17 cellular contexts compared by ENCODE assay signal in the genomic region with DNA sequence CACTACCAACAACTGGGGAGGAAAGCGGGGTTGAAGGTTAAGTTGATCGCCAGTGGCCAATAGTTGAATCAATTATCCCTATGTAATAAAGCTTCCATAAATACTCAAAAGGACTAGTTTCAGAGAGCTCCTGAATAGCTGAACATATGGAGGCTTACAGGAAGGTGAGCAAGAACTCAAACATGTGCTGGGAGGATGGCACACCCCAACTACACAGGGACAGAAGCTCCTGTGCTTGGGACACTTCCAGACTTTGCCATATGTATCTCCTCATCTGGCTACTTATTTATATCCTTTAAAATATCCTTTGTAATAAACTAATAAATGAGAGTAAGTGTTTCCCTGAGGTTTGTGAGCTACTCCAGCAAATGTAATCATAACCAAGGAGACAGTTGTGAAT.
DNase-seq lines count a peak whose midpoint lies in the region; ATAC-seq lines count a peak whose summit lies in the region.
"Had no signal": no experiment of that assay in that cellular context is flagged by ENCODE, and none has a peak within 500 bp of the region (broad histone marks: within the 10 kb centered on the region; RNA-seq: fewer than 3 reads in every experiment).

No MANE protein-coding gene starts in this region.

- no peaks in the 10 kb centered on the region for H3K27me3 Mint-ChIP-seq in natural killer cell treated with Interleukin-12 subunit alpha and Interleukin-12 subunit beta and Interleukin-15 and Interleukin-18, amount 100 ng/mL, for 72 hours
- H3K27me3 Mint-ChIP-seq: CD8-positive, alpha-beta memory T cell had no signal

- H3K36me3 Mint-ChIP-seq in natural killer cell treated with Interleukin-12 subunit alpha and Interleukin-12 subunit beta and Interleukin-15 and Interleukin-18, amount 100 ng/mL, for 72 hours = no peaks in the 10 kb centered on the region
- H3K36me3 Mint-ChIP-seq: CD8-positive, alpha-beta memory T cell had no signal

- in situ Hi-C loops in KBM-7 (cut with MboI; ENCODE audit: low pct_unique_long_range_greater_than_20kb, low sequenced_read_pairs) = no loop called here

- H3K4me3 Mint-ChIP-seq in natural killer cell treated with Interleukin-12 subunit alpha and Interleukin-12 subunit beta and Interleukin-15 and Interleukin-18, amount 100 ng/mL, for 72 hours = no peak overlapping the region
- H3K4me3 Mint-ChIP-seq: CD8-positive, alpha-beta memory T cell; T-helper 1 cell treated with Interleukin-12 subunit alpha and Interleukin-12 subunit beta and Interleukin-4 antibody, amounts not matched to agents 30 μg/mL and 1 μg/mL, for 36 hours had no signal

- no peak overlapping the region for H3K27ac Mint-ChIP-seq in natural killer cell treated with Interleukin-12 subunit alpha and Interleukin-12 subunit beta and Interleukin-15 and Interleukin-18, amount 100 ng/mL, for 72 hours
- H3K27ac Mint-ChIP-seq: CD8-positive, alpha-beta memory T cell; T-helper 1 cell treated with Interleukin-12 subunit alpha and Interleukin-12 subunit beta and Interleukin-4 antibody, amounts not matched to agents 30 μg/mL and 1 μg/mL, for 36 hours had no signal

- peaks cover 9% of the 10 kb centered on the region for H3K9me3 Mint-ChIP-seq in natural killer cell treated with Interleukin-12 subunit alpha and Interleukin-12 subunit beta and Interleukin-15 and Interleukin-18, amount 100 ng/mL, for 72 hours
- H3K9me3 Mint-ChIP-seq: T-helper 1 cell treated with Interleukin-12 subunit alpha and Interleukin-12 subunit beta and Interleukin-4 antibody, amounts not matched to agents 30 μg/mL and 1 μg/mL, for 36 hours had no signal

- ATAC-seq in GM19351 (IDR thresholded peaks at IDR 0.05; ENCODE audit: unreplicated experiment) = no peak
- no peak for ATAC-seq in natural killer cell treated with Interleukin-12 subunit alpha and Interleukin-12 subunit beta and Interleukin-15 and Interleukin-18, amount 100 ng/mL, for 72 hours
- ATAC-seq: GM12878 had no signal

- H3K4me1 Mint-ChIP-seq in natural killer cell treated with Interleukin-12 subunit alpha and Interleukin-12 subunit beta and Interleukin-15 and Interleukin-18, amount 100 ng/mL, for 72 hours (ENCODE audit: low read depth in 2 of 2) = no peaks in the 10 kb centered on the region
- H3K4me1 Mint-ChIP-seq: CD8-positive, alpha-beta memory T cell had no signal

- DNase-seq in NCI-H2171 treated with DMSO at 0.1 percent for 48 hours (lab: John Stamatoyannopoulos, UW) (peak; percentile 78), NCI-H2171 (lab: John Stamatoyannopoulos, UW) (no peak), NCI-H524 treated with DMSO at 0.1 percent for 48 hours (lab: John Stamatoyannopoulos, UW) (peak; percentile 72), cerebellar cortex (ENCODE audit: low spot score) (peak; percentile 52), KBM-7 (no peak), globus pallidus (ENCODE audit: low spot score) (no peak)
- no peak for DNase-seq in natural killer cell treated with Interleukin-12 subunit alpha and Interleukin-12 subunit beta and Interleukin-15 and Interleukin-18, amount 100 ng/mL, for 72 hours (ENCODE audit: low spot score)
- DNase-seq: CD8-positive, alpha-beta memory T cell; GOT3; HCEC 1CT; NCI-H1105; NCI-H2081 treated with DMSO at 0.1 percent for 48 hours; NCI-H510A treated with DMSO at 0.1 percent for 48 hours; SHP77 had no signal

Comparison
In these comparisons a context has a peak if more than half of its experiments do, and no peak if none do; other contexts are left out.
1. DNase-seq: peak in NCI-H2171 treated with DMSO at 0.1 percent for 48 hours (single experiment), NCI-H524 treated with DMSO at 0.1 percent for 48 hours (single experiment) and cerebellar cortex (single experiment); none in NCI-H2171 (single experiment), KBM-7 (single experiment), natural killer cell treated with Interleukin-12 subunit alpha and Interleukin-12 subunit beta and Interleukin-15 and Interleukin-18, amount 100 ng/mL, for 72 hours (single experiment) and globus pallidus (single experiment).